ENCODE assay signal across 27 cellular contexts in the genomic region with DNA sequence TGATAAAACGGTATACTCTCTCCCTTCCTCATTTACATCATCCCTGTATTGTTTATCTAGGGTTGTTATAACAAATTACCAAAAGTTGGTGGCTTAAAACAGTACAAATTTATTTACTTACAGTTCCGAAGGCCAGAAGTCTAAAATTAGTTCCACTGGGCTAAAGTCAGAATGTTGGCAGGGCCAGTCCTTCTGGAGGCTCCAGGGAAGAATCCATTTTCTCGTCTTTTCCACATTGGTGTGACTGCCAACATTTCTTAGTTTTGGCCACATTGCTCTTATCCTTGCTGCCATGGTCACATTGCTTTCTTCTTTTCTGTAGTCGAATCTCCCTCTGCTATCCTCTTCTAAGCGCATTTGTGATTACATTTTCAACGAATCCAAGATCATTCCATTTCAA. TPM values are rescaled to one million over a fixed set of nuclear protein-coding genes. Genes with fewer than 3 reads are reported as not detected.
"Had no signal": no experiment of that assay in that cellular context is flagged by ENCODE, and none has a peak within 500 bp of the region (broad histone marks: within the 10 kb centered on the region; RNA-seq: fewer than 3 reads in every experiment).

No MANE protein-coding gene starts in this region.

- H3K4me1 ChIP-seq: Peyer's patch, SJCRH30 had no signal

- H3K9me3 ChIP-seq: Peyer's patch, SJCRH30 had no signal

- H3K4me3 ChIP-seq: K562, PC-9, Peyer's patch, SJCRH30 had no signal

- ATAC-seq: K562, Right ventricle myocardium inferior, SK-N-SH treated with all-trans-retinoic acid at 6 μM for 48 hours had no signal

- H3K27me3 ChIP-seq: Peyer's patch, SJCRH30 had no signal

- H3K36me3 ChIP-seq: Peyer's patch, SJCRH30 had no signal

- H3K27ac ChIP-seq: HL-60, KMS-11, PC-9, Peyer's patch, SJCRH30 had no signal

- DNase-seq: Kasumi-1, MV-4-11, NCI-H1048, NCI-H1105, NCI-H1417 treated with DMSO at 0.1 percent for 48 hours, NCI-H146, NCI-H1694 treated with DMSO at 0.1 percent for 48 hours, NCI-H1930, NCI-H2081, NCI-H2107, NCI-H2227 treated with DMSO at 0.1 percent for 48 hours, NCI-H510A, NCI-H524 treated with DMSO at 0.1 percent for 48 hours, NCI-H69, NCI-H774, PC-9, Peyer's patch, SHP77 treated with DMSO at 0.1 percent for 48 hours, SJCRH30 had no signal

RNA-seq across cellular contexts. Expression of a gene that starts 34.7 kb away (rescaled TPM):
- total RNA-seq: K562, MCF 10A, OCI-LY7, PC-9, Right ventricle myocardium inferior, RPMI7951, SJCRH30 had no signal
